Comparison of ENCODE assay signal across 4 cellular contexts in genomic region chr22:32132783-32133182, GRCh38. TPM values are rescaled to one million over a fixed set of nuclear protein-coding genes. Genes with fewer than 3 reads are reported as not detected.
"Had no signal": no experiment of that assay in that cellular context is flagged by ENCODE, and none has a peak within 500 bp of the region (broad histone marks: within the 10 kb centered on the region; RNA-seq: fewer than 3 reads in every experiment).

No MANE protein-coding gene starts in this region.

- H3K4me3 ChIP-seq: GM12878 had no signal

- ATAC-seq: GM12878 had no signal

- DNase-seq: GDM1, GF-D8 had no signal

RNA-seq across cellular contexts. Expression of gene C22orf42, which starts 26.3 kb away (rescaled TPM):
- total RNA-seq: G401, GM12878 had no signal
- polyA plus RNA-seq: GM12878 had no signal
